3 cellular contexts compared by ENCODE assay signal in the genomic region with DNA sequence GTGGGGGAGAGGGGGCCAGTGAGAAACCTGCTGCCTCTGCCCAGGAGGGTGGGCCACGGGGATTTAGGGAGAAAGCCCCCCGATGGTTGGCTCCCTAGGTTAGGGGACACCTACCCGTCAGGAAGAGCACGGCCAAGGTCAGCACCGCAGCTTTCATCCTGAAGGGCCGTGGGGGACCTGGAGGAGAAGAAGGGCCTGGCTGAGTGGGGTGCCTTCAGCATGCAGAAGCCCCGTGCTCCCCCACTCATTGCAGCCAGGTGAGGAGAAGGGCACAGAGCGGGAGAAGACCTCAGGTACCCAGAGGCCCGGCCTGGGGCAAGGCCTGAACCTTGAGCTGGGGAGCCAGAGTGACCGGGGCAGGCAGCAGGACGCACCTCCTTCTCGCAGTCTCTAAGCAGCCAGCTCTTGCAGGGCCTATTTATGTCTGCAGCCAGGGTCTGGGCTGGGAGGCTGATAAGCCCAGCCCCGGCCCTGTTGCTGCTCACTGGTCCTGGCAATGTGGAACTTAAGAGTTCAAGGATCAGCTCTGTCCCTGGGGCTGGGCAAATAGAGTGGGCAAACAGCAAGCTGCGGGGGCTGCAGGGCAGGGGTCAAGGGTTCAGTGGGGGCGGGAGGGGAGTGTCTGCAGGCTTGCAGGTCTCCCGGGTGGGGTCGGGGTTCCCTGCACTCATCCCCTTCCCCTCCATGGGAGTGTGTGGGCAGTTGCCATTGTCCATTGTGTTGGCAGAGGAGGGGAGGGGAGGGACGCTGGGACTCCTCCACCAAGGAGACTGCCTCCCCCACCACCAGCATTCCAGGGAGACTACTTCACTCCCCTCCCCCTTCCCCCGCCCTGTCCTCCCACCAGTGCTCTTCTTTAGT.
TF ChIP-seq lines count a peak whose summit lies in the region.

A gene (minus strand): TSS at position 392 of the 861 bp plus-strand sequence. CDS start 235 bp downstream, at position 157.

TF ChIP-seq in SK-N-SH, 30 proteins besides CTCF, POLR2A, EP300 and RAD21:
- TF ChIP-seq RXRA (IDR thresholded peaks at IDR 0.05; ENCODE audit: borderline replicate concordance, low read depth) (no peak), EZH2phosphoT487 (IDR thresholded peaks at IDR 0.05; ENCODE audit: borderline replicate concordance, low read depth) (no peak), FOXM1 (IDR thresholded peaks at IDR 0.05; ENCODE audit: low read depth) (no peak), JUND (IDR thresholded peaks at IDR 0.05) (no peak), NFIC (IDR thresholded peaks at IDR 0.05; ENCODE audit: borderline replicate concordance) (no peak), SIN3A (IDR thresholded peaks at IDR 0.05; ENCODE audit: borderline replicate concordance, low read depth, low read length) (no peak), CHD2 (IDR thresholded peaks at IDR 0.05; ENCODE audit: low read length, partially characterized antibody) (no peak), GABPA (IDR thresholded peaks at IDR 0.05; ENCODE audit: low read depth) (no peak), MXI1 (IDR thresholded peaks at IDR 0.05; ENCODE audit: low read depth, low read length) (no peak)
- TF ChIP-seq, protein P1, sequence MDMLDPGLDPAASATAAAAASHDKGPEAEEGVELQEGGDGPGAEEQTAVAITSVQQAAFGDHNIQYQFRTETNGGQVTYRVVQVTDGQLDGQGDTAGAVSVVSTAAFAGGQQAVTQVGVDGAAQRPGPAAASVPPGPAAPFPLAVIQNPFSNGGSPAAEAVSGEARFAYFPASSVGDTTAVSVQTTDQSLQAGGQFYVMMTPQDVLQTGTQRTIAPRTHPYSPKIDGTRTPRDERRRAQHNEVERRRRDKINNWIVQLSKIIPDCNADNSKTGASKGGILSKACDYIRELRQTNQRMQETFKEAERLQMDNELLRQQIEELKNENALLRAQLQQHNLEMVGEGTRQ (IDR thresholded peaks at IDR 0.05; ENCODE audit: borderline replicate concordance, low read depth, low read length) = no peak
- TF ChIP-seq, protein P2, sequence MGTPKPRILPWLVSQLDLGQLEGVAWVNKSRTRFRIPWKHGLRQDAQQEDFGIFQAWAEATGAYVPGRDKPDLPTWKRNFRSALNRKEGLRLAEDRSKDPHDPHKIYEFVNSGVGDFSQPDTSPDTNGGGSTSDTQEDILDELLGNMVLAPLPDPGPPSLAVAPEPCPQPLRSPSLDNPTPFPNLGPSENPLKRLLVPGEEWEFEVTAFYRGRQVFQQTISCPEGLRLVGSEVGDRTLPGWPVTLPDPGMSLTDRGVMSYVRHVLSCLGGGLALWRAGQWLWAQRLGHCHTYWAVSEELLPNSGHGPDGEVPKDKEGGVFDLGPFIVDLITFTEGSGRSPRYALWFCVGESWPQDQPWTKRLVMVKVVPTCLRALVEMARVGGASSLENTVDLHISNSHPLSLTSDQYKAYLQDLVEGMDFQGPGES (IDR thresholded peaks at IDR 0.05; ENCODE audit: low read depth, low read length) = no peak
- TF ChIP-seq, protein P3, sequence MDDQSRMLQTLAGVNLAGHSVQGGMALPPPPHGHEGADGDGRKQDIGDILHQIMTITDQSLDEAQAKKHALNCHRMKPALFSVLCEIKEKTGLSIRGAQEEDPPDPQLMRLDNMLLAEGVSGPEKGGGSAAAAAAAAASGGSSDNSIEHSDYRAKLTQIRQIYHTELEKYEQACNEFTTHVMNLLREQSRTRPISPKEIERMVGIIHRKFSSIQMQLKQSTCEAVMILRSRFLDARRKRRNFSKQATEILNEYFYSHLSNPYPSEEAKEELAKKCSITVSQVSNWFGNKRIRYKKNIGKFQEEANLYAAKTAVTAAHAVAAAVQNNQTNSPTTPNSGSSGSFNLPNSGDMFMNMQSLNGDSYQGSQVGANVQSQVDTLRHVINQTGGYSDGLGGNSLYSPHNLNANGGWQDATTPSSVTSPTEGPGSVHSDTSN (IDR thresholded peaks at IDR 0.05) = no peak
- TF ChIP-seq, protein P4, sequence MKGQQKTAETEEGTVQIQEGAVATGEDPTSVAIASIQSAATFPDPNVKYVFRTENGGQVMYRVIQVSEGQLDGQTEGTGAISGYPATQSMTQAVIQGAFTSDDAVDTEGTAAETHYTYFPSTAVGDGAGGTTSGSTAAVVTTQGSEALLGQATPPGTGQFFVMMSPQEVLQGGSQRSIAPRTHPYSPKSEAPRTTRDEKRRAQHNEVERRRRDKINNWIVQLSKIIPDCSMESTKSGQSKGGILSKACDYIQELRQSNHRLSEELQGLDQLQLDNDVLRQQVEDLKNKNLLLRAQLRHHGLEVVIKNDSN (IDR thresholded peaks at IDR 0.05; ENCODE audit: borderline replicate concordance, low read depth) = no peak
TF ChIP-seq in SK-N-SH: peak in this region for 0.

TF ChIP-seq in SK-N-SH treated with all-trans-retinoic acid at 6 μM for 48 hours, 23 proteins besides CTCF, POLR2A, EP300 and RAD21:
- TF ChIP-seq, protein P5, sequence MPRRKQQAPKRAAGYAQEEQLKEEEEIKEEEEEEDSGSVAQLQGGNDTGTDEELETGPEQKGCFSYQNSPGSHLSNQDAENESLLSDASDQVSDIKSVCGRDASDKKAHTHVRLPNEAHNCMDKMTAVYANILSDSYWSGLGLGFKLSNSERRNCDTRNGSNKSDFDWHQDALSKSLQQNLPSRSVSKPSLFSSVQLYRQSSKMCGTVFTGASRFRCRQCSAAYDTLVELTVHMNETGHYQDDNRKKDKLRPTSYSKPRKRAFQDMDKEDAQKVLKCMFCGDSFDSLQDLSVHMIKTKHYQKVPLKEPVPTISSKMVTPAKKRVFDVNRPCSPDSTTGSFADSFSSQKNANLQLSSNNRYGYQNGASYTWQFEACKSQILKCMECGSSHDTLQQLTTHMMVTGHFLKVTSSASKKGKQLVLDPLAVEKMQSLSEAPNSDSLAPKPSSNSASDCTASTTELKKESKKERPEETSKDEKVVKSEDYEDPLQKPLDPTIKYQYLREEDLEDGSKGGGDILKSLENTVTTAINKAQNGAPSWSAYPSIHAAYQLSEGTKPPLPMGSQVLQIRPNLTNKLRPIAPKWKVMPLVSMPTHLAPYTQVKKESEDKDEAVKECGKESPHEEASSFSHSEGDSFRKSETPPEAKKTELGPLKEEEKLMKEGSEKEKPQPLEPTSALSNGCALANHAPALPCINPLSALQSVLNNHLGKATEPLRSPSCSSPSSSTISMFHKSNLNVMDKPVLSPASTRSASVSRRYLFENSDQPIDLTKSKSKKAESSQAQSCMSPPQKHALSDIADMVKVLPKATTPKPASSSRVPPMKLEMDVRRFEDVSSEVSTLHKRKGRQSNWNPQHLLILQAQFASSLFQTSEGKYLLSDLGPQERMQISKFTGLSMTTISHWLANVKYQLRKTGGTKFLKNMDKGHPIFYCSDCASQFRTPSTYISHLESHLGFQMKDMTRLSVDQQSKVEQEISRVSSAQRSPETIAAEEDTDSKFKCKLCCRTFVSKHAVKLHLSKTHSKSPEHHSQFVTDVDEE (CRISPR knock-in tag; IDR thresholded peaks at IDR 0.05) = no peak
- no peak for TF ChIP-seq BACH2 (CRISPR knock-in tag; IDR thresholded peaks at IDR 0.05; ENCODE audit: borderline replicate concordance)
- no peak for TF ChIP-seq ZC3H10 (CRISPR knock-in tag; IDR thresholded peaks at IDR 0.05)
- TF ChIP-seq PPARA (CRISPR knock-in tag; IDR thresholded peaks at IDR 0.05; ENCODE audit: borderline replicate concordance) = no peak
- TF ChIP-seq ZNF70 (CRISPR knock-in tag; IDR thresholded peaks at IDR 0.05) = no peak
- TF ChIP-seq TOX (CRISPR knock-in tag; IDR thresholded peaks at IDR 0.05; ENCODE audit: borderline replicate concordance) = no peak
- no peak for TF ChIP-seq ESRRG (CRISPR knock-in tag; IDR thresholded peaks at IDR 0.05)
- TF ChIP-seq, protein P6, sequence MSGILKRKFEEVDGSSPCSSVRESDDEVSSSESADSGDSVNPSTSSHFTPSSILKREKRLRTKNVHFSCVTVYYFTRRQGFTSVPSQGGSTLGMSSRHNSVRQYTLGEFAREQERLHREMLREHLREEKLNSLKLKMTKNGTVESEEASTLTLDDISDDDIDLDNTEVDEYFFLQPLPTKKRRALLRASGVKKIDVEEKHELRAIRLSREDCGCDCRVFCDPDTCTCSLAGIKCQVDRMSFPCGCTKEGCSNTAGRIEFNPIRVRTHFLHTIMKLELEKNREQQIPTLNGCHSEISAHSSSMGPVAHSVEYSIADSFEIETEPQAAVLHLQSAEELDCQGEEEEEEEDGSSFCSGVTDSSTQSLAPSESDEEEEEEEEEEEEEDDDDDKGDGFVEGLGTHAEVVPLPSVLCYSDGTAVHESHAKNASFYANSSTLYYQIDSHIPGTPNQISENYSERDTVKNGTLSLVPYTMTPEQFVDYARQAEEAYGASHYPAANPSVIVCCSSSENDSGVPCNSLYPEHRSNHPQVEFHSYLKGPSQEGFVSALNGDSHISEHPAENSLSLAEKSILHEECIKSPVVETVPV (CRISPR knock-in tag; IDR thresholded peaks at IDR 0.05) = no peak
- no peak for TF ChIP-seq RARB (CRISPR knock-in tag; IDR thresholded peaks at IDR 0.05)
- no peak for TF ChIP-seq GLIS3 (CRISPR knock-in tag; IDR thresholded peaks at IDR 0.05)
- no peak for TF ChIP-seq ZNF565 (CRISPR knock-in tag; conservative IDR thresholded peaks at IDR 0.05; ENCODE audit: low read depth)
- no peak for TF ChIP-seq CSDC2 (CRISPR knock-in tag; IDR thresholded peaks at IDR 0.05)

TF ChIP-seq in H1, 55 proteins besides CTCF, POLR2A, EP300 and RAD21:
- TF ChIP-seq SIRT6 (IDR thresholded peaks at IDR 0.05; ENCODE audit: low read length) (no peak), TEAD4 (IDR thresholded peaks at IDR 0.05; ENCODE audit: low read depth, low read length) (peak; percentile 74; the same call in 1 of the 2 replicates)
TF ChIP-seq in H1: peak in this region for 1.
